8 cellular contexts compared by ENCODE assay signal in the genomic region with DNA sequence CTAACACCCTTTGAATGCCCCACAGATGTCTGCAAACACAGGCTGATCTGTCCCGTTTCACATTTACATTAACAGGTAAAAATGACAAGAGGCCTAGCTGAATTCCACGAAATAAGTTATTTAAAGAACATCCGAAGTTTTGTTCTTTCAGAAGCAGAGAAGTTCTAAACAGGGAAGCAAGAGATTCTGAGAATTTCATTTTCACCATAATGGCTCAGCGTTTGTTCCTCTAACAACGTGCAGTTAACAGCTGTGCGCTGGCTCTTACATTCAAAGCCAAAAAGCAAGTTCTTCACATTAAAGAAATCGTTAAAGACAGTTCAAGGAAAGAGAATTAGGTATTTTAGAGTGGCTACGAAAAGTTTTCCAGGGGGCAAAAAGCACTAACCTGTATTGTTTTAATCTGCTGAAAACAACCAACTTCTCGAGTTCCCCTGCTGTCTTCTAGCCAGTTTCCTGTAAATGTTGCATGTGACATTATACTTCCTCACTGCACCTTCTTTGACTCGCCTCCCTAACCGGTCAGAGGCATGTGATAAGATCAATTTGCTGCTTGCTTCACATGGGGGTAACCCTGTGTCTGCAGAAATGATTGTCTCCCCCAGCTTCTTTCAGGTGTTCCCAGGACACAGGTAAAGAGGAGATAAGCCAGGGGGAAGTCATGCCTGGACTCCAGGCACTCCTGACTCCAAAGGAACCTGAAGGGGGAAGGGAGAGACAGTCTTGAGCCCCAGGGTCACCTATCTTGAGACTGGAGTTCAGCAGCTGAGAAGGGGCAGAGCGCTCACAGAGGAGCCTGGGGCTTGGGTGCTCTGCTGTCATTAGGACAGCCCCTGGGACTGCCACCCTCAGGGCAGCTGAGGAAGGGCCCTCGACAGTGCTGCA. TPM values are rescaled to one million over a fixed set of nuclear protein-coding genes. Genes with fewer than 3 reads are reported as not detected.
DNase-seq lines count a peak whose midpoint lies in the region; ATAC-seq and TF ChIP-seq lines count a peak whose summit lies in the region.

No MANE protein-coding gene starts in this region.

- H3K9me3 Mint-ChIP-seq in activated naive CD8-positive, alpha-beta T cell (ENCODE audit: low read depth): no peaks in the 10 kb centered on the region

- no peaks in the 10 kb centered on the region for H3K79me2 ChIP-seq in mesendoderm (ENCODE audit: control insufficient read depth, insufficient read depth, low read length)

- H3K27ac ChIP-seq in Panc1 (ENCODE audit: low read length) (no peak overlapping the region), mesendoderm (ENCODE audit: low read depth, low read length) (no peak overlapping the region), thyroid gland (peak overlapping the region; percentile 18 to 61 (median 47)), brain microvascular endothelial cell (no peak overlapping the region)

- no peak overlapping the region for H3K56ac ChIP-seq in mesendoderm (ENCODE audit: low read length)

- no peak overlapping the region for H4K8ac ChIP-seq in mesendoderm (ENCODE audit: low read depth, low read length)

- peaks cover 13% of the 10 kb centered on the region for H3K36me3 Mint-ChIP-seq in activated naive CD8-positive, alpha-beta T cell

- no peaks in the 10 kb centered on the region for H3K27me3 ChIP-seq in Panc1 (ENCODE audit: control insufficient read depth, insufficient read depth, low read length)
- H3K27me3 ChIP-seq in mesendoderm (ENCODE audit: insufficient read depth, low read length, poor library complexity): no peaks in the 10 kb centered on the region
- no peaks in the 10 kb centered on the region for H3K27me3 ChIP-seq in thyroid gland
- no peaks in the 10 kb centered on the region for H3K27me3 ChIP-seq in brain microvascular endothelial cell (replicated peaks)

- POLR2A ChIA-PET in Panc1 (lab: Charles Lee): no interaction called here

- no peaks in the 10 kb centered on the region for H3K27me3 Mint-ChIP-seq in activated naive CD8-positive, alpha-beta T cell

- no peak overlapping the region for H3K9ac ChIP-seq in mesendoderm (ENCODE audit: low read length)

- intact Hi-C loops in Panc1 (cut with micrococcal nuclease; ENCODE audit: unreplicated experiment): no loop called here
- intact Hi-C loops in thyroid gland (cut with DNase I): no loop called here

- in situ Hi-C loops in Panc1 (cut with HindIII; ENCODE audit: low pct_unique_long_range_greater_than_20kb, low sequenced_read_pairs): no loop called here
- in situ Hi-C loops in brain microvascular endothelial cell (cut with HindIII; ENCODE audit: low pct_ligation_motif_present, low sequenced_read_pairs): no loop called here

- ATAC-seq in GM18517 (IDR thresholded peaks at IDR 0.05; ENCODE audit: unreplicated experiment) (peak; percentile 80), HG02852 (IDR thresholded peaks at IDR 0.05; ENCODE audit: unreplicated experiment) (peak; percentile 69), Panc1 (0 out of 2 replicates have a peak, but pooled peaks have one; percentile 26)

- H3K9me3 ChIP-seq in Panc1 (ENCODE audit: control insufficient read depth, insufficient read depth, low read depth, low read length) (no peaks in the 10 kb centered on the region), thyroid gland (no peaks in the 10 kb centered on the region)

- CTCF ChIA-PET in Panc1 (lab: Charles Lee): no interaction called here

- no peaks in the 10 kb centered on the region for H3K79me1 ChIP-seq in mesendoderm (ENCODE audit: low read length)

- no CpG with 5 or more reads among the region's 13 CpGs for WGBS in mesendoderm (ENCODE audit: extremely low coverage, insufficient coverage, low lambda C conversion rate)
- 45 to 47% methylated on average over 11 of the region's 13 CpGs for WGBS in thyroid gland, 2 donors

- TF ChIP-seq CTCF in Panc1 (IDR thresholded peaks at IDR 0.05): no peak
- no peak for TF ChIP-seq CTCF in thyroid gland (IDR thresholded peaks at IDR 0.05)
- no peak for TF ChIP-seq CTCF in brain microvascular endothelial cell (IDR thresholded peaks at IDR 0.05; ENCODE audit: low read depth, low read length, missing control alignments)

- H2BK5ac ChIP-seq in mesendoderm (ENCODE audit: low read length): no peak overlapping the region

- no peak overlapping the region for H3K4me2 ChIP-seq in mesendoderm (ENCODE audit: low read length)

- no peak overlapping the region for H2BK120ac ChIP-seq in mesendoderm (ENCODE audit: low read depth, low read length)

- no peak overlapping the region for H3K18ac ChIP-seq in mesendoderm (ENCODE audit: low read length)

- H2BK15ac ChIP-seq in mesendoderm (replicated peaks; ENCODE audit: low read depth): no peak overlapping the region

- H2AK5ac ChIP-seq in mesendoderm (ENCODE audit: low read length): no peak overlapping the region

- no peak overlapping the region for H3K23ac ChIP-seq in mesendoderm (ENCODE audit: low read length)

- H3K4me3 Mint-ChIP-seq in activated naive CD8-positive, alpha-beta T cell: peak overlapping the region; percentile 95

- no peak overlapping the region for H4K5ac ChIP-seq in mesendoderm (ENCODE audit: low read length)

- no peaks in the 10 kb centered on the region for H3K36me3 ChIP-seq in Panc1 (ENCODE audit: control insufficient read depth, insufficient read depth, low read length)
- no peaks in the 10 kb centered on the region for H3K36me3 ChIP-seq in mesendoderm (ENCODE audit: control insufficient read depth, insufficient read depth, low read length)
- H3K36me3 ChIP-seq in thyroid gland: no peaks in the 10 kb centered on the region
- H3K36me3 ChIP-seq in brain microvascular endothelial cell (replicated peaks): no peaks in the 10 kb centered on the region

- BruUV-seq in Panc1 (replicated peaks; lab: Mats Ljungman, UMichigan): no TSS peak

- peak overlapping the region; percentile 99 for H3K27ac Mint-ChIP-seq in activated naive CD8-positive, alpha-beta T cell

- no peak for TF ChIP-seq POLR2A in thyroid gland (IDR thresholded peaks at IDR 0.05)

- no peak overlapping the region for H3K4ac ChIP-seq in mesendoderm (ENCODE audit: low read depth, low read length)

- H3K4me3 ChIP-seq in Panc1 (ENCODE audit: low read depth in 2 of 2, low read length in 2 of 2) (no peak overlapping the region), mesendoderm (ENCODE audit: low read length) (no peak overlapping the region), thyroid gland (replicated peaks in 1 of 3) (no peak overlapping the region), brain microvascular endothelial cell (ENCODE audit: low read depth, low read length) (no peak overlapping the region)

- H3K4me1 Mint-ChIP-seq in activated naive CD8-positive, alpha-beta T cell (ENCODE audit: low read depth): peaks cover 76% of the 10 kb centered on the region

- DNase-seq in Panc1 (ENCODE audit: low read depth, low spot score) (no peak), mesendoderm (peak; percentile 31), thyroid gland (peak in 1 of 2 donors; percentile 11), brain microvascular endothelial cell (no peak), kidney glomerular epithelial cell (lab: John Stamatoyannopoulos, UW) (no peak)

- H3K4me1 ChIP-seq in Panc1 (ENCODE audit: control insufficient read depth, insufficient read depth, low read length): no peaks in the 10 kb centered on the region
- H3K4me1 ChIP-seq in mesendoderm (ENCODE audit: control insufficient read depth, low read depth, low read length): peaks cover 9% of the 10 kb centered on the region
- H3K4me1 ChIP-seq in thyroid gland: peaks cover 21 to 31% of the 10 kb centered on the region in 2 donors

RNA-seq across cellular contexts. Expression of a gene that starts 36.8 kb away (rescaled TPM):
- total RNA-seq in Panc1 (2021; ENCODE audit: unreplicated experiment) (8.3 TPM), thyroid gland (10 to 100 TPM; 15.2 to 32.7 (median 21.3) TPM)
- 10.9 TPM for polyA plus RNA-seq in Panc1 (2012; ENCODE audit: insufficient read length)
- 11.6 TPM for polyA plus RNA-seq in mesendoderm (2013, experiment 1 of 2)
- polyA plus RNA-seq in mesendoderm (2013, experiment 2 of 2): 12.1 TPM

Comparison
In these comparisons a context has a peak if more than half of its experiments do, and no peak if none do; other contexts are left out.
1. ATAC-seq: peak in every context shown above with its lines; median percentile 80 in GM18517; 69 in HG02852; 26 in Panc1.
2. H3K27ac ChIP-seq: peak in thyroid gland (3 of 3); none in Panc1 (single experiment), mesendoderm (single experiment) and brain microvascular endothelial cell (single experiment).